Comparison of ENCODE assay signal across 9 cellular contexts in genomic region chr3:163490119-163490518, GRCh38.
DNase-seq lines count a peak whose midpoint lies in the region; ATAC-seq and TF ChIP-seq lines count a peak whose summit lies in the region.
"Had no signal": no experiment of that assay in that cellular context is flagged by ENCODE, and none has a peak within 500 bp of the region (broad histone marks: within the 10 kb centered on the region; RNA-seq: fewer than 3 reads in every experiment).

No MANE protein-coding gene starts in this region.

- no peaks in the 10 kb centered on the region for H3K36me3 ChIP-seq in testis (ENCODE audit: low read depth, missing control alignments)

- no peak overlapping the region for H3K4me3 ChIP-seq in testis

- intact Hi-C loops in testis (cut with DNase I; ENCODE audit: low total_unique reads) = no loop called here

- TF ChIP-seq CTCF in testis (IDR thresholded peaks at IDR 0.05) = peak in 1 of 3 experiments; percentile 16

- ATAC-seq in GM19035 (IDR thresholded peaks at IDR 0.05; ENCODE audit: unreplicated experiment) (peak; percentile 73), HG03558 (IDR thresholded peaks at IDR 0.05; ENCODE audit: extremely low read depth, unreplicated experiment) (peak; percentile 54)

- H3K27ac ChIP-seq in testis = no peak overlapping the region

- TF ChIP-seq POLR2A in testis (IDR thresholded peaks at IDR 0.05) = no peak

- H3K27me3 ChIP-seq in testis = no peaks in the 10 kb centered on the region

- H3K4me1 ChIP-seq in testis = no peaks in the 10 kb centered on the region

- no peaks in the 10 kb centered on the region for H3K9me3 ChIP-seq in testis

- WGBS in testis, 2 donors = 100% methylated on average over 1 of the region's 1 CpG

- DNase-seq in NCI-H2029 (lab: John Stamatoyannopoulos, UW) = peak; percentile 33
- DNase-seq in NCI-H2029 treated with DMSO at 0.1 percent for 48 hours (lab: John Stamatoyannopoulos, UW) = no peak
- DNase-seq in SK-N-DZ (ENCODE audit: low spot score) = peak; percentile 53
- peak; percentile 44 for DNase-seq in glomerular visceral epithelial cell (ENCODE audit: extremely low spot score)
- peak; percentile 41 for DNase-seq in testis
- DNase-seq in NCI-H187 (lab: John Stamatoyannopoulos, UW) = no peak
- DNase-seq: activated T-cell treated with anti-CD3 and anti-CD28 coated beads, Interleukin-2, amount 50 U/mL, for 4 hours had no signal

Comparison
In these comparisons a context has a peak if more than half of its experiments do, and no peak if none do; other contexts are left out.
1. DNase-seq: peak in NCI-H2029 (single experiment), SK-N-DZ (single experiment), glomerular visceral epithelial cell (single experiment) and testis (single experiment); none in NCI-H2029 treated with DMSO at 0.1 percent for 48 hours (single experiment) and NCI-H187 (0 of 2).